ENCODE assay signal across 1 cellular context in the genomic region with DNA sequence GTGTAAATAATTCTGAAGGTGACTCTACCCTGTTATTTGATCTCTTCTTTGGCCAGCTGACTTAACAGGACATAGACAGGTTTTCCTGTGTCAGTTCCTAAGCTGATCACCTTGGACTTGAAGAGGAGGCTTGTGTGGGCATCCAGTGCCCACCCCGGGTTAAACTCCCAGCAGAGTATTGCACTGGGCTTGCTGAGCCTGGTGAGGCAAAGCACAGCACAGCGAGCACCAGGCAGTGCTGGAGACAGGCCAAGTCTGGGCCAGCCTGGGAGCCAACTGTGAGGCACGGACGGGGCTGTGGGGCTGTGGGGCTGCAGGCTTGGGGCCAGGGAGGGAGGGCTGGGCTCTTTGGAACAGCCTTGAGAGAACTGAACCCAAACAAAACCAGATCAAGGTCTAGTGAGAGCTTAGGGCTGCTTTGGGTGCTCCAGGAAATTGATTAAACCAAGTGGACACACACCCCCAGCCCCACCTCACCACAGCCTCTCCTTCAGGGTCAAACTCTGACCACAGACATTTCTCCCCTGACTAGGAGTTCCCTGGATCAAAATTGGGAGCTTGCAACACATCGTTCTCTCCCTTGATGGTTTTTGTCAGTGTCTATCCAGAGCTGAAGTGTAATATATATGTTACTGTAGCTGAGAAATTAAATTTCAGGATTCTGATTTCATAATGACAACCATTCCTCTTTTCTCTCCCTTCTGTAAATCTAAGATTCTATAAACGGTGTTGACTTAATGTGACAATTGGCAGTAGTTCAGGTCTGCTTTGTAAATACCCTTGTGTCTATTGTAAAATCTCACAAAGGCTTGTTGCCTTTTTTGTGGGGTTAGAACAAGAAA.
TF ChIP-seq lines count a peak whose summit lies in the region.

No MANE protein-coding gene starts in this region.

TF ChIP-seq in HepG2, 621 proteins besides CTCF, POLR2A, EP300 and RAD21 (continued from another document and continues in another):
- TF ChIP-seq SRY (CRISPR knock-in tag; IDR thresholded peaks at IDR 0.05) (0 out of 2 replicates have a peak, but pooled peaks have one; percentile 47), BRCA1 (CRISPR knock-in tag; IDR thresholded peaks at IDR 0.05) (peak; percentile 79), ZNF703 (CRISPR knock-in tag; IDR thresholded peaks at IDR 0.05; ENCODE audit: borderline replicate concordance) (no peak; the same call in 1 of the 2 replicates), MBD4 (IDR thresholded peaks at IDR 0.05; ENCODE audit: borderline replicate concordance, low read length) (no peak), BORCS8-MEF2B (CRISPR knock-in tag; IDR thresholded peaks at IDR 0.05) (peak; percentile 58; the same call in 1 of the 2 replicates), ESRRA (CRISPR knock-in tag; IDR thresholded peaks at IDR 0.05; ENCODE audit: low read depth) (peak; percentile 88), FLYWCH1 (CRISPR knock-in tag; IDR thresholded peaks at IDR 0.05) (no peak), ONECUT2 (CRISPR knock-in tag; IDR thresholded peaks at IDR 0.05) (peak; percentile 87), ZNF24 (IDR thresholded peaks at IDR 0.05) (no peak), SSRP1 (CRISPR knock-in tag; IDR thresholded peaks at IDR 0.05) (no peak), NRL (CRISPR knock-in tag; IDR thresholded peaks at IDR 0.05; ENCODE audit: borderline replicate concordance) (peak; percentile 89), CAMTA2 (CRISPR knock-in tag; IDR thresholded peaks at IDR 0.05; ENCODE audit: borderline replicate concordance) (no peak), ZNF775 (CRISPR knock-in tag; IDR thresholded peaks at IDR 0.05; ENCODE audit: borderline replicate concordance) (peak; percentile 84; the same call in 1 of the 2 replicates), ATF7-NPFF (CRISPR knock-in tag; IDR thresholded peaks at IDR 0.05; ENCODE audit: low read depth) (peak; percentile 27; the same call in 1 of the 2 replicates), CBX2 (IDR thresholded peaks at IDR 0.05; ENCODE audit: low read depth, low read length) (no peak), CBX2 (CRISPR knock-in tag; IDR thresholded peaks at IDR 0.05; ENCODE audit: low read depth) (no peak), SRSF9 (IDR thresholded peaks at IDR 0.05; ENCODE audit: borderline replicate concordance, insufficient read depth, low read depth, low read length, poor library complexity, severe bottlenecking) (no peak), NCOR1 (IDR thresholded peaks at IDR 0.05; ENCODE audit: borderline replicate concordance, low read length) (peak; percentile 63), KLF12 (CRISPR knock-in tag; IDR thresholded peaks at IDR 0.05; ENCODE audit: borderline replicate concordance) (peak; percentile 72; the same call in 1 of the 2 replicates), ZNF317 (CRISPR knock-in tag; IDR thresholded peaks at IDR 0.05) (0 out of 2 replicates have a peak, but pooled peaks have one; percentile 62), ZNF446 (CRISPR knock-in tag; IDR thresholded peaks at IDR 0.05) (no peak), CHD4 (IDR thresholded peaks at IDR 0.05; ENCODE audit: borderline replicate concordance, low read length) (peak; percentile 87), TCF12 (IDR thresholded peaks at IDR 0.05) (no peak), TCF12 (CRISPR knock-in tag; IDR thresholded peaks at IDR 0.05) (peak; percentile 85; the same call in 1 of the 2 replicates), ZNF430 (CRISPR knock-in tag; IDR thresholded peaks at IDR 0.05) (peak; percentile 55; the same call in 1 of the 2 replicates), ZNF709 (CRISPR knock-in tag; IDR thresholded peaks at IDR 0.05) (0 out of 2 replicates have a peak, but pooled peaks have one; percentile 71), ZNF530 (CRISPR knock-in tag; IDR thresholded peaks at IDR 0.05; ENCODE audit: low read depth) (no peak), TRIM24 (CRISPR knock-in tag; IDR thresholded peaks at IDR 0.05) (no peak)
- TF ChIP-seq, protein P1, sequence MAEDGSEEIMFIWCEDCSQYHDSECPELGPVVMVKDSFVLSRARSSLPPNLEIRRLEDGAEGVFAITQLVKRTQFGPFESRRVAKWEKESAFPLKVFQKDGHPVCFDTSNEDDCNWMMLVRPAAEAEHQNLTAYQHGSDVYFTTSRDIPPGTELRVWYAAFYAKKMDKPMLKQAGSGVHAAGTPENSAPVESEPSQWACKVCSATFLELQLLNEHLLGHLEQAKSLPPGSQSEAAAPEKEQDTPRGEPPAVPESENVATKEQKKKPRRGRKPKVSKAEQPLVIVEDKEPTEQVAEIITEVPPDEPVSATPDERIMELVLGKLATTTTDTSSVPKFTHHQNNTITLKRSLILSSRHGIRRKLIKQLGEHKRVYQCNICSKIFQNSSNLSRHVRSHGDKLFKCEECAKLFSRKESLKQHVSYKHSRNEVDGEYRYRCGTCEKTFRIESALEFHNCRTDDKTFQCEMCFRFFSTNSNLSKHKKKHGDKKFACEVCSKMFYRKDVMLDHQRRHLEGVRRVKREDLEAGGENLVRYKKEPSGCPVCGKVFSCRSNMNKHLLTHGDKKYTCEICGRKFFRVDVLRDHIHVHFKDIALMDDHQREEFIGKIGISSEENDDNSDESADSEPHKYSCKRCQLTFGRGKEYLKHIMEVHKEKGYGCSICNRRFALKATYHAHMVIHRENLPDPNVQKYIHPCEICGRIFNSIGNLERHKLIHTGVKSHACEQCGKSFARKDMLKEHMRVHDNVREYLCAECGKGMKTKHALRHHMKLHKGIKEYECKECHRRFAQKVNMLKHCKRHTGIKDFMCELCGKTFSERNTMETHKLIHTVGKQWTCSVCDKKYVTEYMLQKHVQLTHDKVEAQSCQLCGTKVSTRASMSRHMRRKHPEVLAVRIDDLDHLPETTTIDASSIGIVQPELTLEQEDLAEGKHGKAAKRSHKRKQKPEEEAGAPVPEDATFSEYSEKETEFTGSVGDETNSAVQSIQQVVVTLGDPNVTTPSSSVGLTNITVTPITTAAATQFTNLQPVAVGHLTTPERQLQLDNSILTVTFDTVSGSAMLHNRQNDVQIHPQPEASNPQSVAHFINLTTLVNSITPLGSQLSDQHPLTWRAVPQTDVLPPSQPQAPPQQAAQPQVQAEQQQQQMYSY (CRISPR knock-in tag; IDR thresholded peaks at IDR 0.05) = no peak
- TF ChIP-seq, protein P2, sequence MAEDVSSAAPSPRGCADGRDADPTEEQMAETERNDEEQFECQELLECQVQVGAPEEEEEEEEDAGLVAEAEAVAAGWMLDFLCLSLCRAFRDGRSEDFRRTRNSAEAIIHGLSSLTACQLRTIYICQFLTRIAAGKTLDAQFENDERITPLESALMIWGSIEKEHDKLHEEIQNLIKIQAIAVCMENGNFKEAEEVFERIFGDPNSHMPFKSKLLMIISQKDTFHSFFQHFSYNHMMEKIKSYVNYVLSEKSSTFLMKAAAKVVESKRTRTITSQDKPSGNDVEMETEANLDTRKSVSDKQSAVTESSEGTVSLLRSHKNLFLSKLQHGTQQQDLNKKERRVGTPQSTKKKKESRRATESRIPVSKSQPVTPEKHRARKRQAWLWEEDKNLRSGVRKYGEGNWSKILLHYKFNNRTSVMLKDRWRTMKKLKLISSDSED (CRISPR knock-in tag; IDR thresholded peaks at IDR 0.05) = no peak
- TF ChIP-seq, protein P3, sequence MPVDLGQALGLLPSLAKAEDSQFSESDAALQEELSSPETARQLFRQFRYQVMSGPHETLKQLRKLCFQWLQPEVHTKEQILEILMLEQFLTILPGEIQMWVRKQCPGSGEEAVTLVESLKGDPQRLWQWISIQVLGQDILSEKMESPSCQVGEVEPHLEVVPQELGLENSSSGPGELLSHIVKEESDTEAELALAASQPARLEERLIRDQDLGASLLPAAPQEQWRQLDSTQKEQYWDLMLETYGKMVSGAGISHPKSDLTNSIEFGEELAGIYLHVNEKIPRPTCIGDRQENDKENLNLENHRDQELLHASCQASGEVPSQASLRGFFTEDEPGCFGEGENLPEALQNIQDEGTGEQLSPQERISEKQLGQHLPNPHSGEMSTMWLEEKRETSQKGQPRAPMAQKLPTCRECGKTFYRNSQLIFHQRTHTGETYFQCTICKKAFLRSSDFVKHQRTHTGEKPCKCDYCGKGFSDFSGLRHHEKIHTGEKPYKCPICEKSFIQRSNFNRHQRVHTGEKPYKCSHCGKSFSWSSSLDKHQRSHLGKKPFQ (CRISPR knock-in tag; IDR thresholded peaks at IDR 0.05; ENCODE audit: insufficient replicate concordance) = peak; percentile 96
- TF ChIP-seq, protein P4, sequence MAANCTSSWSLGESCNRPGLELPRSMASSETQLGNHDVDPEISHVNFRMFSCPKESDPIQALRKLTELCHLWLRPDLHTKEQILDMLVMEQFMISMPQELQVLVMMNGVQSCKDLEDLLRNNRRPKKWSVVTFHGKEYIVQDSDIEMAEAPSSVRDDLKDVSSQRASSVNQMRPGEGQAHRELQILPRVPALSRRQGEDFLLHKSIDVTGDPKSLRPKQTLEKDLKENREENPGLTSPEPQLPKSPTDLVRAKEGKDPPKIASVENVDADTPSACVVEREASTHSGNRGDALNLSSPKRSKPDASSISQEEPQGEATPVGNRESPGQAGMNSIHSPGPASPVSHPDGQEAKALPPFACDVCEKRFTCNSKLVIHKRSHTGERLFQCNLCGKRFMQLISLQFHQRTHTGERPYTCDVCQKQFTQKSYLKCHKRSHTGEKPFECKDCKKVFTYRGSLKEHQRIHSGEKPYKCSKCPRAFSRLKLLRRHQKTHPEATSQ (CRISPR knock-in tag; IDR thresholded peaks at IDR 0.05; ENCODE audit: borderline replicate concordance) = no peak; the same call in 1 of the 2 replicates
- TF ChIP-seq, protein P5, sequence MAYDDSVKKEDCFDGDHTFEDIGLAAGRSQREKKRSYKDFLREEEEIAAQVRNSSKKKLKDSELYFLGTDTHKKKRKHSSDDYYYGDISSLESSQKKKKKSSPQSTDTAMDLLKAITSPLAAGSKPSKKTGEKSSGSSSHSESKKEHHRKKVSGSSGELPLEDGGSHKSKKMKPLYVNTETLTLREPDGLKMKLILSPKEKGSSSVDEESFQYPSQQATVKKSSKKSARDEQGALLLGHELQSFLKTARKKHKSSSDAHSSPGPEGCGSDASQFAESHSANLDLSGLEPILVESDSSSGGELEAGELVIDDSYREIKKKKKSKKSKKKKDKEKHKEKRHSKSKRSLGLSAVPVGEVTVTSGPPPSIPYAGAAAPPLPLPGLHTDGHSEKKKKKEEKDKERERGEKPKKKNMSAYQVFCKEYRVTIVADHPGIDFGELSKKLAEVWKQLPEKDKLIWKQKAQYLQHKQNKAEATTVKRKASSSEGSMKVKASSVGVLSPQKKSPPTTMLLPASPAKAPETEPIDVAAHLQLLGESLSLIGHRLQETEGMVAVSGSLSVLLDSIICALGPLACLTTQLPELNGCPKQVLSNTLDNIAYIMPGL (CRISPR knock-in tag; IDR thresholded peaks at IDR 0.05; ENCODE audit: borderline replicate concordance in 1 of 2, low read depth in 1 of 2) = peak in 1 of 2 experiments; percentile 47; a peak in 3 of 4 replicates
- TF ChIP-seq, protein P6, sequence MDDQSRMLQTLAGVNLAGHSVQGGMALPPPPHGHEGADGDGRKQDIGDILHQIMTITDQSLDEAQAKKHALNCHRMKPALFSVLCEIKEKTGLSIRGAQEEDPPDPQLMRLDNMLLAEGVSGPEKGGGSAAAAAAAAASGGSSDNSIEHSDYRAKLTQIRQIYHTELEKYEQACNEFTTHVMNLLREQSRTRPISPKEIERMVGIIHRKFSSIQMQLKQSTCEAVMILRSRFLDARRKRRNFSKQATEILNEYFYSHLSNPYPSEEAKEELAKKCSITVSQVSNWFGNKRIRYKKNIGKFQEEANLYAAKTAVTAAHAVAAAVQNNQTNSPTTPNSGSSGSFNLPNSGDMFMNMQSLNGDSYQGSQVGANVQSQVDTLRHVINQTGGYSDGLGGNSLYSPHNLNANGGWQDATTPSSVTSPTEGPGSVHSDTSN (CRISPR knock-in tag; IDR thresholded peaks at IDR 0.05; ENCODE audit: borderline replicate concordance) = no peak
- TF ChIP-seq, protein P7, sequence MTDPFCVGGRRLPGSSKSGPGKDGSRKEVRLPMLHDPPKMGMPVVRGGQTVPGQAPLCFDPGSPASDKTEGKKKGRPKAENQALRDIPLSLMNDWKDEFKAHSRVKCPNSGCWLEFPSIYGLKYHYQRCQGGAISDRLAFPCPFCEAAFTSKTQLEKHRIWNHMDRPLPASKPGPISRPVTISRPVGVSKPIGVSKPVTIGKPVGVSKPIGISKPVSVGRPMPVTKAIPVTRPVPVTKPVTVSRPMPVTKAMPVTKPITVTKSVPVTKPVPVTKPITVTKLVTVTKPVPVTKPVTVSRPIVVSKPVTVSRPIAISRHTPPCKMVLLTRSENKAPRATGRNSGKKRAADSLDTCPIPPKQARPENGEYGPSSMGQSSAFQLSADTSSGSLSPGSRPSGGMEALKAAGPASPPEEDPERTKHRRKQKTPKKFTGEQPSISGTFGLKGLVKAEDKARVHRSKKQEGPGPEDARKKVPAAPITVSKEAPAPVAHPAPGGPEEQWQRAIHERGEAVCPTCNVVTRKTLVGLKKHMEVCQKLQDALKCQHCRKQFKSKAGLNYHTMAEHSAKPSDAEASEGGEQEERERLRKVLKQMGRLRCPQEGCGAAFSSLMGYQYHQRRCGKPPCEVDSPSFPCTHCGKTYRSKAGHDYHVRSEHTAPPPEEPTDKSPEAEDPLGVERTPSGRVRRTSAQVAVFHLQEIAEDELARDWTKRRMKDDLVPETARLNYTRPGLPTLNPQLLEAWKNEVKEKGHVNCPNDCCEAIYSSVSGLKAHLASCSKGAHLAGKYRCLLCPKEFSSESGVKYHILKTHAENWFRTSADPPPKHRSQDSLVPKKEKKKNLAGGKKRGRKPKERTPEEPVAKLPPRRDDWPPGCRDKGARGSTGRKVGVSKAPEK (CRISPR knock-in tag; IDR thresholded peaks at IDR 0.05; ENCODE audit: borderline replicate concordance) = peak; percentile 89; the same call in 1 of the 2 replicates
- TF ChIP-seq, protein P8, sequence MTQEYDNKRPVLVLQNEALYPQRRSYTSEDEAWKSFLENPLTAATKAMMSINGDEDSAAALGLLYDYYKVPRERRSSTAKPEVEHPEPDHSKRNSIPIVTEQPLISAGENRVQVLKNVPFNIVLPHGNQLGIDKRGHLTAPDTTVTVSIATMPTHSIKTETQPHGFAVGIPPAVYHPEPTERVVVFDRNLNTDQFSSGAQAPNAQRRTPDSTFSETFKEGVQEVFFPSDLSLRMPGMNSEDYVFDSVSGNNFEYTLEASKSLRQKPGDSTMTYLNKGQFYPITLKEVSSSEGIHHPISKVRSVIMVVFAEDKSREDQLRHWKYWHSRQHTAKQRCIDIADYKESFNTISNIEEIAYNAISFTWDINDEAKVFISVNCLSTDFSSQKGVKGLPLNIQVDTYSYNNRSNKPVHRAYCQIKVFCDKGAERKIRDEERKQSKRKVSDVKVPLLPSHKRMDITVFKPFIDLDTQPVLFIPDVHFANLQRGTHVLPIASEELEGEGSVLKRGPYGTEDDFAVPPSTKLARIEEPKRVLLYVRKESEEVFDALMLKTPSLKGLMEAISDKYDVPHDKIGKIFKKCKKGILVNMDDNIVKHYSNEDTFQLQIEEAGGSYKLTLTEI (CRISPR knock-in tag; conservative IDR thresholded peaks at IDR 0.05) = no peak
- TF ChIP-seq, protein P9, sequence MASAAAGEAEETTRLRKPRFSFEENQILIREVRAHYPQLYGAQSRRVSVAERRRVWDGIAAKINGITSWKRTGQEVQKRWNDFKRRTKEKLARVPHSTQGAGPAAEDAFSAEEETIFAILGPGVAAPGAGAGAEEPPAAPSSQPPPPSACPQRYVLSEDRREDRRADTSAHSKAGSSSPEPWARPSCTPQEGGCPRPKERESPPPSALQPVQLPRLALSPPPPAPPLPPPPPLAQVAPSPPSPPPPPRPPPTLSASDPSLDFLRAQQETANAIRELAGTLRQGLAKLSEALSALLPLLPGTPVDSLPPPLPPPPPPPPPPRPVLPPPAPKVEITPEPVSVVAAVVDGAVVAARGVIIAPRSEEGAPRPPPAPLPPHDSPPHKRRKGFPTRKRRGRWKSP (CRISPR knock-in tag; IDR thresholded peaks at IDR 0.05) = peak; percentile 50; the same call in 1 of the 2 replicates
- TF ChIP-seq, protein P10, sequence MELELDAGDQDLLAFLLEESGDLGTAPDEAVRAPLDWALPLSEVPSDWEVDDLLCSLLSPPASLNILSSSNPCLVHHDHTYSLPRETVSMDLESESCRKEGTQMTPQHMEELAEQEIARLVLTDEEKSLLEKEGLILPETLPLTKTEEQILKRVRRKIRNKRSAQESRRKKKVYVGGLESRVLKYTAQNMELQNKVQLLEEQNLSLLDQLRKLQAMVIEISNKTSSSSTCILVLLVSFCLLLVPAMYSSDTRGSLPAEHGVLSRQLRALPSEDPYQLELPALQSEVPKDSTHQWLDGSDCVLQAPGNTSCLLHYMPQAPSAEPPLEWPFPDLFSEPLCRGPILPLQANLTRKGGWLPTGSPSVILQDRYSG (CRISPR knock-in tag; IDR thresholded peaks at IDR 0.05) = no peak
